Comparison of ENCODE assay signal across 11 cellular contexts in the genomic region with DNA sequence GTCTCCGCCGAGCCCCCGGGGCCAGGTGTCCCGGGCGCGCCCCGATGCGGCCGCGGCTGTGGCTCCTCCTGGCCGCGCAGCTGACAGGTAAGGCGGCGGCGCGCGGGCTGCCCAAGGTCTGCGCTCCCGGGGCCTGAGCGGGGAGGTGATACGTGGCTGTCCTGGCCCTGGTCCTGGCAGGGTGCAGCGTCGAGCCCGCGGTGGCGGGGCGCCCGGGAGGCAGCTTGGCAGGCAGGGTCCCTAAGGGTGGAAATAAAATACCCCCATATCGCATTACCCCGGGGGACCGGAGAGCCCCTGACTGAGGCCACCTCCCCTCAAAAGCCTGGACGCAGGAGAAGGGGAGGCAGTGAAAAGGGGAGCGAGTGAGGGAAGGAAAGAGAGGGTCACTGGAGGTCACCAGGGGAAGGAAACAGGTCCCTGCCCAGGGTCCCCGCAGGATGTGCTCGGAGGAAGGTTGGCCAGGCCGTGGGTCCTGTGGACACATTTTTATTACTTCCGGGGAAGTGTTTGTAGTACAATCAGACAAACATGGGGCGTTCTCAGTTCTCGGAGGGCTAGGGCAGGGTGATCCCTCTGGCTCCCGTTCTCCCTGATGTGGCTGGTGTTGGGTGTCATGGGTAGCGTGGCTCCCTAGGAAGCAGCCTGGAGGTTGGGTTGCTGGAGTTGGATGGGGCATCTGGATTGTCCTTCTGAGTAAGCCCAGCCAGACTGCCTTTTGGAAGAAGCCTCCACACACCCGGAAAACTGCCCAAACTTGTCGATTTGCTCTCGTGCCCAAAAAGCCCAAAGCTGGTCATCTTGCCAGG. TPM values are rescaled to one million over a fixed set of nuclear protein-coding genes. Genes with fewer than 3 reads are reported as not detected.
A peak's percentile ranks its signal among the peaks of the same experiment; 100 is the strongest.
DNase-seq lines count a peak whose midpoint lies in the region; ATAC-seq, FAIRE-seq and TF ChIP-seq lines count a peak whose summit lies in the region.
"Not testable (repeated sequence)": the region's sequence is repeated elsewhere in the genome, so short reads cannot be mapped to it uniquely, and the experiment has no call there.
"Had no signal": no experiment of that assay in that cellular context is flagged by ENCODE, and none has a peak within 500 bp of the region (broad histone marks: within the 10 kb centered on the region; RNA-seq: fewer than 3 reads in every experiment).

No MANE protein-coding gene starts in this region.

- CTCF ChIA-PET in WTC11 (lab: Charles Lee); H1 (lab: Charles Lee; ENCODE audit: partially characterized antibody): not testable (repeated sequence)

- POLR2A ChIA-PET in WTC11 (lab: Charles Lee); H1 (lab: Charles Lee; ENCODE audit: partially characterized antibody): not testable (repeated sequence)

- not testable (repeated sequence) for H2BK15ac ChIP-seq in H1 (ENCODE audit: low read length)

- intact Hi-C loops in mucosa of descending colon (cut with DNase I, micrococcal nuclease): not testable (repeated sequence)

- not testable (repeated sequence) for H2BK20ac ChIP-seq in H1 (ENCODE audit: low read length)

- H3K4me3 ChIP-seq in HUES64 (ENCODE audit: low read length) (peak overlapping the region; percentile 35), H1 (ENCODE audit: extremely low read depth in 1 of 4, insufficient read depth in 2 of 4, low read depth in 3 of 4, low read length in 4 of 4) (peak overlapping the region in 3 of 4 experiments; percentile 7 to 53 (median 21); a peak in 5 of 8 replicates), iPS-11a (ENCODE audit: low read depth, low read length) (peak overlapping the region; percentile 13)
- H3K4me3 ChIP-seq in mucosa of descending colon: not testable (repeated sequence)

- not testable (repeated sequence) for H2AK5ac ChIP-seq in H1 (ENCODE audit: low read depth, low read length)

- not testable (repeated sequence) for H3K9me3 Mint-ChIP-seq in WTC11

- not testable (repeated sequence) for H3K79me2 ChIP-seq in H1 (ENCODE audit: control insufficient read depth in 1 of 2, insufficient read depth in 2 of 2, low read length in 2 of 2)

- not testable (repeated sequence) for H3K36me3 ChIP-seq in HUES64 (ENCODE audit: insufficient read depth, low read length); H1 (ENCODE audit: control insufficient read depth in 2 of 4, insufficient read depth in 4 of 4, low read length in 3 of 4); mucosa of descending colon (ENCODE audit: low read depth)

- not testable (repeated sequence) for H3K4me1 Mint-ChIP-seq in WTC11

- H3K36me3 Mint-ChIP-seq in WTC11: not testable (repeated sequence)

- TF ChIP-seq POLR2A in H1 (IDR thresholded peaks at IDR 0.05; ENCODE audit: control extremely low read depth in 1 of 2, low read depth in 2 of 2, low read length in 2 of 2): not testable (repeated sequence)

- H3K4ac ChIP-seq in H1 (replicated peaks; ENCODE audit: insufficient read length, low read depth, low read length): not testable (repeated sequence)

- TF ChIP-seq EP300 in H1 (IDR thresholded peaks at IDR 0.05; ENCODE audit: borderline replicate concordance in 1 of 2, low read depth in 2 of 2, low read length in 2 of 2): not testable (repeated sequence)

- not testable (repeated sequence) for H4K91ac ChIP-seq in H1 (replicated peaks; ENCODE audit: insufficient read length, low read length)

- peaks cover 21% of the 10 kb centered on the region for H3K27me3 ChIP-seq in HUES64 (ENCODE audit: insufficient read depth, low read length)
- H3K27me3 ChIP-seq in H1 (replicated peaks in 1 of 4; ENCODE audit: control insufficient read depth in 3 of 4, extremely low read depth in 1 of 4, insufficient read depth in 3 of 4, low read length in 3 of 4): peaks cover 2 to 16% (median 7%) of the 10 kb centered on the region in 4 experiments; a peak in 6 of 7 replicates

- H3K27me3 Mint-ChIP-seq in WTC11 (ENCODE audit: low read depth): peaks cover 23% of the 10 kb centered on the region

- peak overlapping the region; percentile 41 to 61; a peak in 3 of 4 replicates for H3K4me2 ChIP-seq in H1 (ENCODE audit: insufficient read depth in 1 of 2, low read depth in 2 of 2, low read length in 2 of 2)

- WGBS in HUES64: 33% methylated on average over 40 of the region's 44 CpGs
- 30% methylated on average over 26 of the region's 44 CpGs; no CpG with 5 or more reads in 1 of the 2 experiments for WGBS in H1 (ENCODE audit: extremely low coverage in 1 of 2, insufficient coverage in 1 of 2, insufficient read length in 1 of 2, insufficient replicate concordance in 2 of 2, low coverage in 1 of 2, low lambda C conversion rate in 2 of 2, missing lambda C conversion rate in 1 of 2), 2 experiments

- not testable (repeated sequence) for H3K23me2 ChIP-seq in H1 (ENCODE audit: low read depth, low read length)

- not testable (repeated sequence) for H3K18ac ChIP-seq in H1 (ENCODE audit: extremely low read depth, low read length)

- TF ChIP-seq RAD21 in H1 (IDR thresholded peaks at IDR 0.05 in 1 of 2, conservative IDR thresholded peaks at IDR 0.05 in 1 of 2; ENCODE audit: low read depth in 2 of 2, low read length in 2 of 2): not testable (repeated sequence)

- not testable (repeated sequence) for H4K5ac ChIP-seq in H1 (ENCODE audit: insufficient read length, low read depth, low read length)

- not testable (repeated sequence) for FAIRE-seq in H1 (lab: Jason Lieb, UNC)

- H4K20me1 ChIP-seq in H1 (replicated peaks in 1 of 2; ENCODE audit: control insufficient read depth in 1 of 2, insufficient read depth in 2 of 2, low read length in 2 of 2): not testable (repeated sequence)

- TF ChIP-seq CTCF in WTC11 (IDR thresholded peaks at IDR 0.05); H1 (IDR thresholded peaks at IDR 0.05; ENCODE audit: control extremely low read depth in 1 of 3, insufficient read depth in 1 of 3, low read depth in 1 of 3, low read length in 3 of 3); mucosa of descending colon (IDR thresholded peaks at IDR 0.05): not testable (repeated sequence)

- not testable (repeated sequence) for H2BK12ac ChIP-seq in H1 (ENCODE audit: low read depth, low read length)

- H2AFZ ChIP-seq in H1 (ENCODE audit: low read length): not testable (repeated sequence)

- not testable (repeated sequence) for H2BK120ac ChIP-seq in H1 (replicated peaks; ENCODE audit: low read depth, low read length)

- H3K27ac Mint-ChIP-seq in WTC11: not testable (repeated sequence)

- peak; percentile 52 for DNase-seq in DMS53 (lab: John Stamatoyannopoulos, UW)
- DNase-seq in WTC11 (ENCODE audit: low spot score): peak; percentile 61
- DNase-seq in H1 (ENCODE audit: low read depth in 1 of 2, low spot score in 2 of 2): peak in 1 of 2 experiments; percentile 73
- DNase-seq in mucosa of descending colon: peak in 1 of 3 donors; percentile 35
- DNase-seq in retina: peak; percentile 5

- H3K23ac ChIP-seq in H1 (ENCODE audit: insufficient read length): not testable (repeated sequence)

- not testable (repeated sequence) for H4K8ac ChIP-seq in H1 (ENCODE audit: extremely low read depth, insufficient read depth, low read length)

- not testable (repeated sequence) for H3K27ac ChIP-seq in HUES64 (ENCODE audit: low read depth, low read length); H1 (ENCODE audit: low read depth, low read length)

- H3K9me3 ChIP-seq in HUES64 (ENCODE audit: insufficient read depth, low read depth, low read length); H1 (ENCODE audit: insufficient read depth in 2 of 2, low read depth in 1 of 2, low read length in 1 of 2); mucosa of descending colon: not testable (repeated sequence)

- H2BK5ac ChIP-seq in H1 (ENCODE audit: low read depth, low read length): not testable (repeated sequence)

- H3K4me3 Mint-ChIP-seq in WTC11: peak overlapping the region; percentile 39

- not testable (repeated sequence) for H3K14ac ChIP-seq in H1 (ENCODE audit: insufficient read length)

- not testable (repeated sequence) for H3K79me1 ChIP-seq in H1 (ENCODE audit: low read depth, low read length)

- H3K4me1 ChIP-seq in HUES64 (ENCODE audit: insufficient read depth, low read length); H1 (replicated peaks in 1 of 4; ENCODE audit: control insufficient read depth in 3 of 4, insufficient read depth in 4 of 4, low read length in 3 of 4); mucosa of descending colon (ENCODE audit: low read depth): not testable (repeated sequence)

- H3K56ac ChIP-seq in H1 (replicated peaks; ENCODE audit: insufficient read length, low read depth, low read length): not testable (repeated sequence)

- H3K9ac ChIP-seq in HUES64 (ENCODE audit: low read depth, low read length); H1 (replicated peaks in 1 of 4; ENCODE audit: extremely low read depth in 1 of 4, low read depth in 3 of 4, low read length in 3 of 4): not testable (repeated sequence)

- ATAC-seq in WTC11 (peak; percentile 80), mucosa of descending colon (peak; percentile 77)

RNA-seq across cellular contexts. Expression of gene CD8B2, which starts 0.4 kb away (rescaled TPM):
- not detected for polyA plus RNA-seq in HUES64 (2013, experiment 1 of 2)
- not detected for polyA plus RNA-seq in HUES64 (2013, experiment 2 of 2)
- total RNA-seq in WTC11 (2021): 0.09 TPM in 1 of 3 replicates, not detected in the others
- not detected in 2 replicates for total RNA-seq in H1 (2021; fragmentation: NEBNext Ultra II Directional; extraction: Animal tissue kit (Norgen Biotek cat#: 25700))
- 0.02 and 0.03 TPM in 2 replicates for polyA plus RNA-seq in H1 (2011; rRNA removed)
- polyA plus RNA-seq in H1 (2011; cell fraction: cytosol; rRNA removed): 0.01 TPM
- polyA plus RNA-seq in H1 (2011; cell fraction: nucleus; rRNA removed): not detected
- 0.05 TPM in 1 of 4 replicates, not detected in the others for polyA plus RNA-seq in H1 (2012, experiment 1 of 2)
- not detected for polyA plus RNA-seq in H1 (2012, experiment 2 of 2)
- under 0.01 TPM for polyA plus RNA-seq in H1 (2013, experiment 1 of 2)
- not detected for polyA plus RNA-seq in H1 (2013, experiment 2 of 2)
- 0.02 and 0.13 TPM in 2 replicates for polyA minus RNA-seq in H1 (2011; rRNA and poly(A)+ RNA removed)
- polyA minus RNA-seq in H1 (2011; cell fraction: cytosol; rRNA and poly(A)+ RNA removed): not detected
- not detected for polyA minus RNA-seq in H1 (2011; cell fraction: nucleus; rRNA and poly(A)+ RNA removed)
- under 1 TPM; 0.07 to 0.26 (median 0.16) TPM for total RNA-seq in mucosa of descending colon
- total RNA-seq: bronchial epithelial cell, mammary epithelial cell, sigmoid colon had no signal
- polyA plus RNA-seq: A549, mammary epithelial cell had no signal

RNA-seq across cellular contexts. Expression of gene RGPD3, which starts 19.4 kb away (rescaled TPM):
- polyA plus RNA-seq in HUES64 (2013, experiment 1 of 2): 0.20 TPM
- 0.06 TPM for polyA plus RNA-seq in HUES64 (2013, experiment 2 of 2)
- total RNA-seq in WTC11 (2021) (0.07 to 0.11 TPM (median 0.11 TPM) in 3 replicates), mucosa of descending colon (under 1 TPM; 0.07 to 0.26 (median 0.16) TPM)
- total RNA-seq in H1 (2021; fragmentation: NEBNext Ultra II Directional; extraction: Animal tissue kit (Norgen Biotek cat#: 25700)): 0.17 TPM in 1 of 2 replicates, not detected in the other
- polyA plus RNA-seq in H1 (2011; rRNA removed): 0.05 and 0.08 TPM in 2 replicates
- polyA plus RNA-seq in H1 (2011; cell fraction: cytosol; rRNA removed): 0.12 TPM
- polyA plus RNA-seq in H1 (2011; cell fraction: nucleus; rRNA removed): 0.10 TPM
- 0.10 to 0.23 TPM (median 0.11 TPM) in 4 replicates for polyA plus RNA-seq in H1 (2012, experiment 1 of 2)
- polyA plus RNA-seq in H1 (2012, experiment 2 of 2): not detected
- 0.12 TPM for polyA plus RNA-seq in H1 (2013, experiment 1 of 2)
- 0.11 TPM for polyA plus RNA-seq in H1 (2013, experiment 2 of 2)
- 0.10 and 0.32 TPM in 2 replicates for polyA minus RNA-seq in H1 (2011; rRNA and poly(A)+ RNA removed)
- polyA minus RNA-seq in H1 (2011; cell fraction: cytosol; rRNA and poly(A)+ RNA removed): not detected
- polyA minus RNA-seq in H1 (2011; cell fraction: nucleus; rRNA and poly(A)+ RNA removed): 0.20 TPM
